In genomic region chr1:167342846-167343245, GRCh38 we compare ENCODE assay signal across 9 cellular contexts.
DNase-seq lines count a peak whose midpoint lies in the region; ATAC-seq, FAIRE-seq and TF ChIP-seq lines count a peak whose summit lies in the region.
"Had no signal": no experiment of that assay in that cellular context is flagged by ENCODE, and none has a peak within 500 bp of the region (broad histone marks: within the 10 kb centered on the region; RNA-seq: fewer than 3 reads in every experiment).

No MANE protein-coding gene starts in this region.

- no peaks in the 10 kb centered on the region for H3F3A ChIP-seq in MM.1S (ENCODE audit: insufficient read depth, low read length)

- peaks cover 15% of the 10 kb centered on the region; the same call in 1 of the 2 replicates for H3K79me2 ChIP-seq in MM.1S (ENCODE audit: low read length)
- no peaks in the 10 kb centered on the region for H3K79me2 ChIP-seq in keratinocyte (ENCODE audit: control insufficient read depth, insufficient read depth, low read length)

- intact Hi-C loops in sciatic nerve (cut with DNase I) (no loop called here), heart right ventricle (cut with DNase I) (no loop called here)

- H3K4me2 ChIP-seq in MM.1S (ENCODE audit: low read depth, low read length) (no peak overlapping the region), keratinocyte (ENCODE audit: control insufficient read depth, extremely low read depth, insufficient read depth, low read depth, low read length) (no peak overlapping the region)

- H3K9ac ChIP-seq in MM.1S (ENCODE audit: low read length) (no peak overlapping the region), keratinocyte (ENCODE audit: control insufficient read depth, extremely low read depth, insufficient read depth, low read length) (no peak overlapping the region)

- H3K27ac ChIP-seq in MM.1S (ENCODE audit: low read length) (no peak overlapping the region), keratinocyte (ENCODE audit: control insufficient read depth, insufficient read depth, low read length) (no peak overlapping the region), heart right ventricle (no peak overlapping the region)

- H4K20me1 ChIP-seq in MM.1S (ENCODE audit: insufficient read depth, low read length) (no peaks in the 10 kb centered on the region), keratinocyte (ENCODE audit: control insufficient read depth, extremely low read depth, insufficient read depth, low read length) (no peaks in the 10 kb centered on the region)

- ATAC-seq in GM21423 (IDR thresholded peaks at IDR 0.05; ENCODE audit: unreplicated experiment) (peak; percentile 72), sciatic nerve (no peak), heart right ventricle (no peak), HG02759 (IDR thresholded peaks at IDR 0.05; ENCODE audit: unreplicated experiment) (no peak)

- dilution Hi-C loops in keratinocyte (cut with MboI; ENCODE audit: extremely low pct_ligation_motif_present, low sequenced_read_pairs), result no loop called here

- H3K27me3 ChIP-seq in MM.1S (replicated peaks; ENCODE audit: insufficient read depth, low read length) (no peaks in the 10 kb centered on the region), keratinocyte (ENCODE audit: control insufficient read depth, extremely low read depth, insufficient read depth, low read length) (no peaks in the 10 kb centered on the region), heart right ventricle (no peaks in the 10 kb centered on the region)

- H3K4me1 ChIP-seq in MM.1S (ENCODE audit: low read length) (no peaks in the 10 kb centered on the region), keratinocyte (ENCODE audit: control insufficient read depth, extremely low read depth, insufficient read depth, low read length) (no peaks in the 10 kb centered on the region), heart right ventricle (peaks cover 0 to 12% (median 0%) of the 10 kb centered on the region in 9 donors)

- H3K9me3 ChIP-seq in MM.1S (replicated peaks; ENCODE audit: insufficient read depth, low read length), result no peaks in the 10 kb centered on the region
- H3K9me3 ChIP-seq in keratinocyte (ENCODE audit: control insufficient read depth, low read depth, low read length), result no peaks in the 10 kb centered on the region
- peaks cover 0 to 17% (median 0%) of the 10 kb centered on the region in 11 donors for H3K9me3 ChIP-seq in heart right ventricle

- H3K4me3 ChIP-seq in MM.1S (ENCODE audit: low read length) (no peak overlapping the region), keratinocyte (ENCODE audit: control insufficient read depth in 2 of 3, extremely low read depth in 1 of 3, insufficient read depth in 2 of 3, low read depth in 1 of 3, low read length in 3 of 3) (no peak overlapping the region), heart right ventricle (no peak overlapping the region)

- peak; percentile 61 for TF ChIP-seq CTCF in MM.1S (IDR thresholded peaks at IDR 0.05; ENCODE audit: low read length)
- TF ChIP-seq CTCF in keratinocyte (optimal IDR thresholded peaks at IDR 0.05 in 1 of 3, IDR thresholded peaks at IDR 0.05 in 1 of 3, conservative IDR thresholded peaks at IDR 0.05 in 1 of 3; ENCODE audit: extremely low read depth in 1 of 3, insufficient read depth in 2 of 3, low read length in 3 of 3), result peak in 2 of 3 experiments; percentile 22 to 27
- peak in 1 of 9 donors; percentile 5 for TF ChIP-seq CTCF in heart right ventricle (IDR thresholded peaks at IDR 0.05)

- H3K36me3 ChIP-seq in MM.1S (replicated peaks; ENCODE audit: insufficient read depth, low read length) (no peaks in the 10 kb centered on the region), keratinocyte (ENCODE audit: control insufficient read depth in 2 of 2, extremely low read depth in 1 of 2, insufficient read depth in 2 of 2, low read length in 2 of 2) (no peaks in the 10 kb centered on the region), heart right ventricle (peaks cover 0 to 14% (median 0%) of the 10 kb centered on the region in 9 donors)

- no peaks in the 10 kb centered on the region for H3K9me1 ChIP-seq in keratinocyte (ENCODE audit: control insufficient read depth, extremely low read depth, insufficient read depth, low read length)

- no peak overlapping the region for H2AFZ ChIP-seq in MM.1S (ENCODE audit: low read length)
- H2AFZ ChIP-seq in keratinocyte (ENCODE audit: control insufficient read depth, low read length), result no peak overlapping the region

- FAIRE-seq in keratinocyte (lab: Jason Lieb, UNC), result no peak

- 90 to 91% methylated on average over 3 of the region's 3 CpGs for WGBS in heart right ventricle, 2 donors

- no peaks in the 10 kb centered on the region for H3K9me2 ChIP-seq in MM.1S (replicated peaks; ENCODE audit: insufficient read depth, low read length)

- peak; percentile 8 for DNase-seq in ELR (ENCODE audit: low read depth)
- peak; percentile 66 for DNase-seq in MM.1S
- DNase-seq in keratinocyte (ENCODE audit: low read depth, low spot score), result no peak
- DNase-seq in sciatic nerve (ENCODE audit: low spot score), result no peak
- DNase-seq in putamen (ENCODE audit: low spot score), result no peak
- no peak for DNase-seq in heart right ventricle
- DNase-seq: stimulated activated CD4-positive, alpha-beta T cell treated with anti-CD3 and anti-CD28 coated beads, Interleukin-12 subunit alpha, Interleukin-12 subunit beta, amount 100 ng/mL, for 4 hours had no signal

Comparison
In these comparisons a context has a peak if more than half of its experiments do, and no peak if none do; other contexts are left out.
1. DNase-seq: peak in ELR (single experiment) and MM.1S (single experiment); none in keratinocyte (single experiment), sciatic nerve (single experiment), putamen (single experiment) and heart right ventricle (0 of 2).